15 cellular contexts compared by ENCODE assay signal in the genomic region with DNA sequence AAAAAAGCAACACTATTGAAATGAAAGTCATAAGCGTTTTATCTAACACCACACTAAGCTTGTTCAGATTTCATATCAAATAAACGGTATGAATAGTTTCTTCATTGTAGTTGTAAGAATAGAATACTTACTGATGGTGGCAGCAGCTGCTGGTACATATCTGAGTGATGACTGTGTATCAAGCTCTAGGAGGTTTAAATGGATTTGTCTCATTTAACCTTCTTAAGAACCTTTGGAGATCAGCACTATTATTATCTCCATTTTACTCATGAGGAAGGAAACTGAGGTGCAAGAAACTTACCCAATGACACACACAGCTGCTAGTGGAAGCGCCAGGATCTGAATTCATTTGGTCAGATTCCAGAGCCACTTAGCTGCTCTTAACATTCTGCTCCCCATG.
DNase-seq lines count a peak whose midpoint lies in the region; ATAC-seq and TF ChIP-seq lines count a peak whose summit lies in the region.
"Had no signal": no experiment of that assay in that cellular context is flagged by ENCODE, and none has a peak within 500 bp of the region (broad histone marks: within the 10 kb centered on the region; RNA-seq: fewer than 3 reads in every experiment).

No MANE protein-coding gene starts in this region.

- H3K27me3 ChIP-seq in gastrocnemius medialis (no peaks in the 10 kb centered on the region), thyroid gland (no peaks in the 10 kb centered on the region)
- H3K27me3 ChIP-seq: stomach had no signal

- TF ChIP-seq CTCF in gastrocnemius medialis (IDR thresholded peaks at IDR 0.05 in 4 of 5, conservative IDR thresholded peaks at IDR 0.05 in 1 of 5): no peak
- TF ChIP-seq CTCF in thyroid gland (IDR thresholded peaks at IDR 0.05): no peak

- intact Hi-C loops in gastrocnemius medialis (cut with DNase I; ENCODE audit: low total_unique reads) (loop anchor here (1.0 kb wide), 1 partner anchor 123 kb away; no protein-coding TSS in a partner anchor), thyroid gland (cut with DNase I) (no loop called here)

- DNase-seq in HCEC 1CT (peak; percentile 72), astrocyte of the hippocampus (ENCODE audit: low read depth, low spot score) (peak; percentile 36), globus pallidus (ENCODE audit: low spot score) (peak; percentile 55), gastrocnemius medialis (no peak), NCI-H1694 treated with DMSO at 0.1 percent for 48 hours (lab: John Stamatoyannopoulos, UW) (no peak), thyroid gland (no peak), iPS-NIHi7 (ENCODE audit: extremely low spot score) (no peak)
- DNase-seq: aorta; CD4-positive, CD25-positive, alpha-beta regulatory T cell; islet precursor cell; KBM-7; NCI-H1436 treated with DMSO at 0.1 percent for 48 hours; stomach had no signal

- ATAC-seq in gastrocnemius medialis (peak; percentile 60 to 87), GM19395 (IDR thresholded peaks at IDR 0.05; ENCODE audit: unreplicated experiment) (no peak)
- ATAC-seq: activated T-helper 17 cell treated with anti-CD3 and anti-CD28 coated beads, Interleukin-2, amount 50 U/mL, for 72 hours had no signal

- H3K27ac ChIP-seq in gastrocnemius medialis: peak overlapping the region in 2 of 4 donors; percentile 29 to 54
- no peak overlapping the region for H3K27ac ChIP-seq in thyroid gland
- H3K27ac ChIP-seq: stomach had no signal

- no peaks in the 10 kb centered on the region for H3K9me3 ChIP-seq in gastrocnemius medialis
- H3K9me3 ChIP-seq in thyroid gland: no peaks in the 10 kb centered on the region
- H3K9me3 ChIP-seq: stomach had no signal

- H3K4me1 ChIP-seq in gastrocnemius medialis (peaks cover 19 to 42% of the 10 kb centered on the region in 2 donors), thyroid gland (peaks cover 15 to 19% of the 10 kb centered on the region in 2 donors)

- TF ChIP-seq POLR2A in gastrocnemius medialis (IDR thresholded peaks at IDR 0.05): no peak
- TF ChIP-seq POLR2A in thyroid gland (IDR thresholded peaks at IDR 0.05): no peak

- H3K36me3 ChIP-seq in gastrocnemius medialis: no peaks in the 10 kb centered on the region
- no peaks in the 10 kb centered on the region for H3K36me3 ChIP-seq in thyroid gland

- H3K4me3 ChIP-seq in gastrocnemius medialis (no peak overlapping the region), thyroid gland (replicated peaks in 1 of 3) (no peak overlapping the region)
- H3K4me3 ChIP-seq: stomach had no signal

- in situ Hi-C loops in gastrocnemius medialis (cut with MboI; ENCODE audit: low sequenced_read_pairs in 4 of 4): no loop called here

- 85% methylated on average over 3 of the region's 3 CpGs for WGBS in thyroid gland, 2 donors

Comparison
In these comparisons a context has a peak if more than half of its experiments do, and no peak if none do; other contexts are left out.
1. DNase-seq: peak in HCEC 1CT (single experiment), astrocyte of the hippocampus (single experiment) and globus pallidus (single experiment); none in gastrocnemius medialis (0 of 2), NCI-H1694 treated with DMSO at 0.1 percent for 48 hours (single experiment), thyroid gland (0 of 2) and iPS-NIHi7 (single experiment).